In the genomic region with DNA sequence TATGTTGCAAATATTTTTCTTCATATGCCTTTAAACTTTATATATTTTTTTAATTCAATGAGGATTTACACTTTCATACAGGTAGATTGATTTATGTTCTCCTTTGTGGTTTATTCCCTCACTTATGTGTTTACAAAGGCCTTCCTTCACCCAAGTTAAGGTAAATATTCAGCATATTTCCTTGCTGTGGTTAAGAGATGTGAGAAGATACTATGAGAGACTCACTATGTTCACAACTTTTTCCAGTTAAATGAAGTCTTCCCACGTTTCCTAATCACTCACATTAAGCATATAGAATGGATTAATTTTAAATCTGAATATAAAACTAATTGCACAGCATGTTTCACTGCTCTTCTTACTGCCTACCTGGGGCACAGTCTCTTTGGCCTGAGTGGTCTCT, we compare ENCODE assay signal across 8 cellular contexts. TPM values are rescaled to one million over a fixed set of nuclear protein-coding genes. Genes with fewer than 3 reads are reported as not detected.
DNase-seq lines count a peak whose midpoint lies in the region; ATAC-seq and FAIRE-seq lines count a peak whose summit lies in the region.

No MANE protein-coding gene starts in this region.

- peak overlapping the region; percentile 95 for H3K4me3 Mint-ChIP-seq in central memory CD8-positive, alpha-beta T cell
- peak overlapping the region; percentile 86 to 99 (median 93) for H3K4me3 Mint-ChIP-seq in naive thymus-derived CD8-positive, alpha-beta T cell

- WGBS in HUES64 = no CpG with 5 or more reads among the region's 1 CpG

- FAIRE-seq in RCC 7860 (lab: Jason Lieb, UNC) = no peak

- peaks cover 28 to 42% (median 40%) of the 10 kb centered on the region in 11 experiments for H3K27me3 ChIP-seq in BLaER1 treated with 17β-estradiol and CSF1 and Interleukin-3, amounts not matched to agents 10 nM and 100 nM
- no peaks in the 10 kb centered on the region for H3K27me3 ChIP-seq in HUES64 (ENCODE audit: insufficient read depth, low read length)

- peak overlapping the region; percentile 95 for H3K27ac Mint-ChIP-seq in central memory CD8-positive, alpha-beta T cell (ENCODE audit: low read depth)
- peak overlapping the region; percentile 86 to 98 (median 93) for H3K27ac Mint-ChIP-seq in naive thymus-derived CD8-positive, alpha-beta T cell

- no peaks in the 10 kb centered on the region for H3K36me3 ChIP-seq in BLaER1 treated with 17β-estradiol and CSF1 and Interleukin-3, amounts not matched to agents 10 nM and 100 nM
- no peaks in the 10 kb centered on the region; the same call in 1 of the 2 replicates for H3K36me3 ChIP-seq in HUES64 (ENCODE audit: insufficient read depth, low read length)

- no peaks in the 10 kb centered on the region for H3K9me3 Mint-ChIP-seq in central memory CD8-positive, alpha-beta T cell
- H3K9me3 Mint-ChIP-seq in naive thymus-derived CD8-positive, alpha-beta T cell = no peaks in the 10 kb centered on the region

- peak overlapping the region; percentile 73 to 97 (median 92) for H3K4me2 ChIP-seq in BLaER1 treated with 17β-estradiol and CSF1 and Interleukin-3, amounts not matched to agents 10 nM and 100 nM

- H3K4me1 Mint-ChIP-seq in central memory CD8-positive, alpha-beta T cell = peaks cover 48% of the 10 kb centered on the region
- peaks cover 24 to 69% (median 61%) of the 10 kb centered on the region in 4 donors for H3K4me1 Mint-ChIP-seq in naive thymus-derived CD8-positive, alpha-beta T cell

- no peaks in the 10 kb centered on the region for H3K27me3 Mint-ChIP-seq in central memory CD8-positive, alpha-beta T cell
- H3K27me3 Mint-ChIP-seq in naive thymus-derived CD8-positive, alpha-beta T cell = no peaks in the 10 kb centered on the region

- no peak overlapping the region for H3K27ac ChIP-seq in BLaER1 treated with 17β-estradiol and CSF1 and Interleukin-3, amounts not matched to agents 10 nM and 100 nM
- H3K27ac ChIP-seq in HUES64 (ENCODE audit: low read depth, low read length) = peak overlapping the region; percentile 69

- peak overlapping the region in 4 of 11 experiments; percentile 16 to 46 (median 40); a peak in 3 of 22 replicates for H3K9ac ChIP-seq in BLaER1 treated with 17β-estradiol and CSF1 and Interleukin-3, amounts not matched to agents 10 nM and 100 nM
- H3K9ac ChIP-seq in HUES64 (ENCODE audit: low read depth, low read length) = peak overlapping the region; percentile 84

- no peak for ATAC-seq in central memory CD8-positive, alpha-beta T cell (replicated peaks; ENCODE audit: extremely low read depth, poor library complexity, severe bottlenecking)
- ATAC-seq in naive thymus-derived CD8-positive, alpha-beta T cell = no peak

- H3K9me3 ChIP-seq in BLaER1 treated with 17β-estradiol and CSF1 and Interleukin-3, amounts not matched to agents 10 nM and 100 nM (replicated peaks in 1 of 11) = no peaks in the 10 kb centered on the region
- no peaks in the 10 kb centered on the region for H3K9me3 ChIP-seq in HUES64 (ENCODE audit: insufficient read depth, low read depth, low read length)

- H3K4me1 ChIP-seq in BLaER1 treated with 17β-estradiol and CSF1 and Interleukin-3, amounts not matched to agents 10 nM and 100 nM = peaks cover 27 to 40% (median 32%) of the 10 kb centered on the region in 10 experiments
- H3K4me1 ChIP-seq in HUES64 (ENCODE audit: insufficient read depth, low read length) = peaks cover 36% of the 10 kb centered on the region

- H4K20me1 ChIP-seq in BLaER1 treated with 17β-estradiol and CSF1 and Interleukin-3, amounts not matched to agents 10 nM and 100 nM = no peaks in the 10 kb centered on the region

- POLR2A ChIA-PET in naive thymus-derived CD8-positive, alpha-beta T cell (lab: Charles Lee) = interaction anchor here (0.6 to 5.9 kb wide), 10 partner anchors 8 to 76 kb away, joined by 3 to 96 read pairs (median 6); partner anchors contain the start of gene XRCC5

- H3K36me3 Mint-ChIP-seq in central memory CD8-positive, alpha-beta T cell (ENCODE audit: insufficient read depth) = peaks cover 10% of the 10 kb centered on the region
- H3K36me3 Mint-ChIP-seq in naive thymus-derived CD8-positive, alpha-beta T cell = peaks cover 0 to 2% (median 0%) of the 10 kb centered on the region in 3 donors

- H3K4me3 ChIP-seq in BLaER1 treated with 17β-estradiol and CSF1 and Interleukin-3, amounts not matched to agents 10 nM and 100 nM = peak overlapping the region; percentile 42 to 70 (median 58); a peak in 19 of 20 replicates
- peak overlapping the region; percentile 87 for H3K4me3 ChIP-seq in HUES64 (ENCODE audit: low read length)

- no peak for DNase-seq in central memory CD8-positive, alpha-beta T cell (ENCODE audit: low spot score in 2 of 2)
- DNase-seq in naive thymus-derived CD8-positive, alpha-beta T cell = no peak
- no peak for DNase-seq in RCC 7860 (ENCODE audit: low spot score)
- DNase-seq in AG08396 (ENCODE audit: low spot score) = no peak
- DNase-seq in GM19240 (ENCODE audit: insufficient read length, low spot score) = no peak
- DNase-seq in cerebellar cortex (ENCODE audit: low spot score) = no peak

RNA-seq across cellular contexts. Expression of gene PECR, which starts 0.6 kb away (rescaled TPM):
- polyA plus RNA-seq in HUES64 (2013, experiment 1 of 2) = 10.4 TPM
- polyA plus RNA-seq in HUES64 (2013, experiment 2 of 2) = 11.2 TPM
- 10 to 100 TPM; 15.7 to 20.7 TPM for total RNA-seq in naive thymus-derived CD8-positive, alpha-beta T cell
- polyA plus RNA-seq in naive thymus-derived CD8-positive, alpha-beta T cell = 10 to 100 TPM; 25.4 to 33.3 (median 28.6) TPM

RNA-seq across cellular contexts. Expression of gene TMEM169, which starts 0.7 kb away (rescaled TPM):
- 5.4 TPM for polyA plus RNA-seq in HUES64 (2013, experiment 1 of 2)
- polyA plus RNA-seq in HUES64 (2013, experiment 2 of 2) = 7.2 TPM
- 1 to 10 TPM; 2.6 to 4.1 TPM for total RNA-seq in naive thymus-derived CD8-positive, alpha-beta T cell
- polyA plus RNA-seq in naive thymus-derived CD8-positive, alpha-beta T cell = 1 to 10 TPM in 2 of 3 donors, under 1 TPM in 1; 0.73 to 2.0 (median 1.8) TPM

RNA-seq across cellular contexts. Expression of gene XRCC5, which starts 28.1 kb away (rescaled TPM):
- 433 TPM for polyA plus RNA-seq in HUES64 (2013, experiment 1 of 2)
- 418 TPM for polyA plus RNA-seq in HUES64 (2013, experiment 2 of 2)
- total RNA-seq in naive thymus-derived CD8-positive, alpha-beta T cell = 100 to 1,000 TPM; 231 to 245 TPM
- polyA plus RNA-seq in naive thymus-derived CD8-positive, alpha-beta T cell = 100 to 1,000 TPM; 311 to 364 (median 348) TPM
